28 cellular contexts compared by ENCODE assay signal in the genomic region with DNA sequence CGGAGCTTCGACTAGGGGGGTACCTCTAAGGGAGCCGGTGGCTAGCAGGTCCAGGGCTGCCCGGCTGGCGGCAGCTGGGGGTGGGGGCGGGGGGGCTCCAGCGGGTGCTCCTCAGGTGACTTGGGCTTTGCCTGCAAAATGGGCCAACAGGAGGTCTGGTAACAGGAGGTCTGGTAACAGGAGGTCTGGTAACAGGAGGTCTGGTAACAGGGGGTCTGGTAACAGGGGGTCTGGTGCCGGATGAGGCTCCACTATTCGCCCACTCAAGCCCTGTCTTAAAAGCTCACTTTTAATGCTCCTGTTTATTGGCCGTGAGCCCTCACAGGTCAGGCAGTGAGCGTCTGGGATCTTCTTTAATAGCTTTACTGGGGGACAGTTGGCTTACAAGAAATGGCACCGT. TPM values are rescaled to one million over a fixed set of nuclear protein-coding genes. Genes with fewer than 3 reads are reported as not detected.
DNase-seq lines count a peak whose midpoint lies in the region; TF ChIP-seq lines count a peak whose summit lies in the region.
"Had no signal": no experiment of that assay in that cellular context is flagged by ENCODE, and none has a peak within 500 bp of the region (broad histone marks: within the 10 kb centered on the region; RNA-seq: fewer than 3 reads in every experiment).

No MANE protein-coding gene starts in this region.

- H3K9me3 ChIP-seq in HEK293 (ENCODE audit: control insufficient read depth, insufficient read depth, low read depth, low read length) (no peaks in the 10 kb centered on the region), uterus (no peaks in the 10 kb centered on the region)
- H3K9me3 ChIP-seq: HAP-1, SJCRH30 had no signal

- no peaks in the 10 kb centered on the region for H3K9me3 Mint-ChIP-seq in activated naive CD4-positive, alpha-beta T cell treated with anti-CD3 and anti-CD28 coated beads, Interleukin-2, amount 10 ng/mL, durations not matched to agents 7 days and 5 days
- H3K9me3 Mint-ChIP-seq in osteocyte (ENCODE audit: unreplicated experiment) = peaks cover under 1% of the 10 kb centered on the region
- H3K9me3 Mint-ChIP-seq: CD4-positive, alpha-beta memory T cell had no signal

- POLR2A ChIA-PET in HEK293 (lab: Yijun Ruan, JAX) = no interaction called here

- no peaks in the 10 kb centered on the region for H3K27me3 Mint-ChIP-seq in activated naive CD4-positive, alpha-beta T cell treated with anti-CD3 and anti-CD28 coated beads, Interleukin-2, amount 10 ng/mL, durations not matched to agents 7 days and 5 days
- H3K27me3 Mint-ChIP-seq in osteocyte (ENCODE audit: unreplicated experiment) = no peaks in the 10 kb centered on the region

- no peak for TF ChIP-seq CTCF in HEK293 (tag by site-specific recombination; IDR thresholded peaks at IDR 0.05)
- no peak for TF ChIP-seq CTCF in osteocyte (IDR thresholded peaks at IDR 0.05)
- no peak for TF ChIP-seq CTCF in uterus (IDR thresholded peaks at IDR 0.05)

- no peak for TF ChIP-seq POLR2A in uterus (IDR thresholded peaks at IDR 0.05)

- no peak overlapping the region for H3K27ac Mint-ChIP-seq in activated naive CD4-positive, alpha-beta T cell treated with anti-CD3 and anti-CD28 coated beads, Interleukin-2, amount 10 ng/mL, durations not matched to agents 7 days and 5 days
- H3K27ac Mint-ChIP-seq in osteocyte (ENCODE audit: unreplicated experiment) = no peak overlapping the region
- H3K27ac Mint-ChIP-seq: CD4-positive, alpha-beta memory T cell had no signal

- no peak overlapping the region for H3K27ac ChIP-seq in HEK293 (ENCODE audit: extremely low read depth, low read depth, low read length)
- H3K27ac ChIP-seq in uterus = no peak overlapping the region
- H3K27ac ChIP-seq: SJCRH30 had no signal

- H3K36me3 Mint-ChIP-seq in activated naive CD4-positive, alpha-beta T cell treated with anti-CD3 and anti-CD28 coated beads, Interleukin-2, amount 10 ng/mL, durations not matched to agents 7 days and 5 days = no peaks in the 10 kb centered on the region
- H3K36me3 Mint-ChIP-seq in osteocyte (ENCODE audit: unreplicated experiment) = no peaks in the 10 kb centered on the region
- H3K36me3 Mint-ChIP-seq: CD4-positive, alpha-beta memory T cell had no signal

- H3K4me1 Mint-ChIP-seq in activated naive CD4-positive, alpha-beta T cell treated with anti-CD3 and anti-CD28 coated beads, Interleukin-2, amount 10 ng/mL, durations not matched to agents 7 days and 5 days = no peaks in the 10 kb centered on the region
- H3K4me1 Mint-ChIP-seq in osteocyte (ENCODE audit: unreplicated experiment) = no peaks in the 10 kb centered on the region
- H3K4me1 Mint-ChIP-seq: CD4-positive, alpha-beta memory T cell had no signal

- H3K36me3 ChIP-seq in HEK293 (ENCODE audit: control insufficient read depth in 2 of 2, insufficient read depth in 1 of 2, low read length in 2 of 2) (no peaks in the 10 kb centered on the region), uterus (no peaks in the 10 kb centered on the region)
- H3K36me3 ChIP-seq: HAP-1, SJCRH30 had no signal

- H3K4me3 ChIP-seq in HEK293 (ENCODE audit: low read depth, low read length) = no peak overlapping the region
- no peak overlapping the region for H3K4me3 ChIP-seq in uterus
- H3K4me3 ChIP-seq: GM12878, HAP-1, K562, SJCRH30 had no signal

- H3K27me3 ChIP-seq in uterus = no peaks in the 10 kb centered on the region

- intact Hi-C loops in uterus (cut with DNase I; ENCODE audit: low total_unique reads) = no loop called here

- DNase-seq in activated naive CD4-positive, alpha-beta T cell treated with anti-CD3 and anti-CD28 coated beads, Interleukin-2, amount 10 ng/mL, durations not matched to agents 7 days and 5 days = peak; percentile 10
- DNase-seq in activated naive CD4-positive, alpha-beta T cell treated with Interleukin-2 at 50 U/mL for 16 hours = no peak
- peak; percentile 68 for DNase-seq in osteocyte (ENCODE audit: extremely low spot score, unreplicated experiment)
- no peak for DNase-seq in NCI-H2171 (lab: John Stamatoyannopoulos, UW)
- DNase-seq in uterus = no peak
- DNase-seq in DMS 273 treated with DMSO at 0.1 percent for 48 hours (lab: John Stamatoyannopoulos, UW) = no peak
- DNase-seq: ACHN; CD4-positive, alpha-beta memory T cell; COR-L47; DMS79; EL; GDM1; GOT3; Kasumi-1; MV-4-11; NCI-H1436 treated with DMSO at 0.1 percent for 48 hours; NCI-H1930; NCI-H446 treated with DMSO at 0.1 percent for 48 hours; NCI-H526; NCI-H82; NK-92 treated with Interleukin-12 subunit alpha and Interleukin-12 subunit beta, amount 100 ng/mL, for 24 hours; PC-3; SJCRH30 had no signal

- CTCF ChIA-PET in activated naive CD4-positive, alpha-beta T cell treated with anti-CD3 and anti-CD28 coated beads, Interleukin-2, amount 10 ng/mL, durations not matched to agents 7 days and 5 days (lab: Charles Lee) = no interaction called here
- CTCF ChIA-PET in HEK293 (lab: Yijun Ruan, JAX) = interaction anchor here (0.7 to 1.0 kb wide), 2 partner anchors 31 to 59 kb away, joined by 4 to 6 read pairs; no protein-coding TSS in a partner anchor

- H3K4me1 ChIP-seq in HEK293 (ENCODE audit: control insufficient read depth, insufficient read depth, low read length) (peaks cover 3% of the 10 kb centered on the region; the same call in 1 of the 2 replicates), uterus (no peaks in the 10 kb centered on the region)
- H3K4me1 ChIP-seq: HAP-1 had no signal

- no peak overlapping the region for H3K4me3 Mint-ChIP-seq in activated naive CD4-positive, alpha-beta T cell treated with anti-CD3 and anti-CD28 coated beads, Interleukin-2, amount 10 ng/mL, durations not matched to agents 7 days and 5 days
- no peak overlapping the region for H3K4me3 Mint-ChIP-seq in osteocyte (ENCODE audit: unreplicated experiment)
- H3K4me3 Mint-ChIP-seq: CD4-positive, alpha-beta memory T cell had no signal

TF ChIP-seq in HEK293, 187 proteins besides CTCF, POLR2A, EP300 and RAD21:
- TF ChIP-seq ZIC2 (tag by site-specific recombination; IDR thresholded peaks at IDR 0.05) (peak; percentile 41; the same call in 1 of the 2 replicates), GLIS1 (tag by site-specific recombination; IDR thresholded peaks at IDR 0.05) (0 out of 2 replicates have a peak, but pooled peaks have one; percentile 21), GLIS2 (tag by site-specific recombination; IDR thresholded peaks at IDR 0.05) (peak; percentile 51; the same call in 1 of the 2 replicates), ZNF843 (tag by site-specific recombination; IDR thresholded peaks at IDR 0.05) (no peak)

RNA-seq across cellular contexts. Expression of gene ACTRT2, which starts 40.4 kb away (rescaled TPM):
- not detected in 2 replicates for total RNA-seq in osteocyte
- not detected for total RNA-seq in uterus
- total RNA-seq: CD4-positive, alpha-beta memory T cell; GM12878; K562; M059J; PC-3; SJCRH30 had no signal

Comparison
In these comparisons a context has a peak if more than half of its experiments do, and no peak if none do; other contexts are left out.
1. DNase-seq: peak in activated naive CD4-positive, alpha-beta T cell treated with anti-CD3 and anti-CD28 coated beads, Interleukin-2, amount 10 ng/mL, durations not matched to agents 7 days and 5 days (single experiment) and osteocyte (single experiment); none in activated naive CD4-positive, alpha-beta T cell treated with Interleukin-2 at 50 U/mL for 16 hours (single experiment), NCI-H2171 (single experiment), uterus (0 of 2) and DMS 273 treated with DMSO at 0.1 percent for 48 hours (single experiment).